ENCODE assay signal across 28 cellular contexts in genomic region chr1:41389009-41389408, GRCh38. TPM values are rescaled to one million over a fixed set of nuclear protein-coding genes. Genes with fewer than 3 reads are reported as not detected.
"Had no signal": no experiment of that assay in that cellular context is flagged by ENCODE, and none has a peak within 500 bp of the region (broad histone marks: within the 10 kb centered on the region; RNA-seq: fewer than 3 reads in every experiment).

No MANE protein-coding gene starts in this region.

- ATAC-seq: esophagus mucosa; gastrocnemius medialis; left ventricle myocardium superior; lower lobe of right lung; naive thymus-derived CD8-positive, alpha-beta T cell; sciatic nerve; stimulated activated naive CD8-positive, alpha-beta T cell treated with anti-CD3 and anti-CD28 coated beads, Interleukin-15, amount 100 ng/mL, for 72 hours had no signal

- DNase-seq: effector CD8-positive, alpha-beta T cell; endodermal cell; foreskin fibroblast; gastrocnemius medialis; head of caudate nucleus; left ventricle myocardium superior; lower lobe of right lung; naive thymus-derived CD8-positive, alpha-beta T cell; stimulated activated CD4-positive, alpha-beta T cell treated with anti-CD3 and anti-CD28 coated beads, Interleukin-12 subunit alpha, Interleukin-12 subunit beta, amount 100 ng/mL, for 4 hours; stimulated activated CD4-positive, alpha-beta T cell treated with anti-CD3 and anti-CD28 coated beads, Interleukin-1b, Interleukin-23, amount 100 ng/mL, for 48 hours; stimulated activated CD4-positive, alpha-beta T cell treated with anti-CD3 and anti-CD28 coated beads, Interleukin-4, amount 100 ng/mL, for 1 hour; stimulated activated CD8-positive, alpha-beta memory T cell treated with anti-CD3 and anti-CD28 coated beads, Interleukin-4, amount 100 ng/mL, for 48 hours; stimulated activated naive CD4-positive, alpha-beta T cell; stimulated activated naive CD8-positive, alpha-beta T cell treated with anti-CD3 and anti-CD28 coated beads, Interleukin-15, amount 100 ng/mL, for 72 hours; thyroid gland had no signal

- H3K4me3 Mint-ChIP-seq: dendritic cell treated with granulocyte-macrophage colony-stimulating factor and Interleukin-4, amounts not matched to agents 40 ng/mL and 50 ng/mL, for 4 days; endodermal cell; naive thymus-derived CD8-positive, alpha-beta T cell; stimulated activated naive CD8-positive, alpha-beta T cell treated with anti-CD3 and anti-CD28 coated beads, Interleukin-15, amount 100 ng/mL, for 72 hours; type B pancreatic cell had no signal

- H3K9ac ChIP-seq: parathyroid adenoma had no signal

- H3K4me1 Mint-ChIP-seq: stimulated activated naive CD8-positive, alpha-beta T cell treated with anti-CD3 and anti-CD28 coated beads, Interleukin-15, amount 100 ng/mL, for 72 hours had no signal

- H3K36me3 Mint-ChIP-seq: naive thymus-derived CD8-positive, alpha-beta T cell had no signal

- H3K9me3 Mint-ChIP-seq: dendritic cell treated with granulocyte-macrophage colony-stimulating factor and Interleukin-4, amounts not matched to agents 40 ng/mL and 50 ng/mL, for 4 days; endodermal cell; naive thymus-derived CD8-positive, alpha-beta T cell; stimulated activated naive CD8-positive, alpha-beta T cell treated with anti-CD3 and anti-CD28 coated beads, Interleukin-15, amount 100 ng/mL, for 72 hours; type B pancreatic cell had no signal

- H3K4me3 ChIP-seq: gastrocnemius medialis, lower lobe of right lung, smooth muscle cell, thyroid gland had no signal

- H3K27me3 ChIP-seq: gastrocnemius medialis, thyroid gland had no signal

- H3K9me3 ChIP-seq: gastrocnemius medialis, lower lobe of right lung, thyroid gland had no signal

- H3K79me2 ChIP-seq: parathyroid adenoma had no signal

- H3K36me3 ChIP-seq: gastrocnemius medialis, lower lobe of right lung, thyroid gland had no signal

- H3K27ac ChIP-seq: epithelial cell of prostate, gastrocnemius medialis, lower lobe of right lung had no signal

- H3K27ac Mint-ChIP-seq: dendritic cell treated with granulocyte-macrophage colony-stimulating factor and Interleukin-4, amounts not matched to agents 40 ng/mL and 50 ng/mL, for 4 days; endodermal cell; naive thymus-derived CD8-positive, alpha-beta T cell; progenitor cell of endocrine pancreas; stimulated activated naive CD8-positive, alpha-beta T cell treated with anti-CD3 and anti-CD28 coated beads, Interleukin-15, amount 100 ng/mL, for 72 hours; type B pancreatic cell had no signal

- H3K4me2 ChIP-seq: smooth muscle cell had no signal

RNA-seq across cellular contexts. Expression of gene FOXO6, which starts 27.8 kb away (rescaled TPM):
- total RNA-seq: esophagus mucosa, glomerular endothelial cell, mesenteric fat pad, osteoblast, subcutaneous adipose tissue had no signal
- polyA plus RNA-seq: keratinocyte; naive thymus-derived CD8-positive, alpha-beta T cell had no signal
